Comparison of ENCODE assay signal across 13 cellular contexts in the genomic region with DNA sequence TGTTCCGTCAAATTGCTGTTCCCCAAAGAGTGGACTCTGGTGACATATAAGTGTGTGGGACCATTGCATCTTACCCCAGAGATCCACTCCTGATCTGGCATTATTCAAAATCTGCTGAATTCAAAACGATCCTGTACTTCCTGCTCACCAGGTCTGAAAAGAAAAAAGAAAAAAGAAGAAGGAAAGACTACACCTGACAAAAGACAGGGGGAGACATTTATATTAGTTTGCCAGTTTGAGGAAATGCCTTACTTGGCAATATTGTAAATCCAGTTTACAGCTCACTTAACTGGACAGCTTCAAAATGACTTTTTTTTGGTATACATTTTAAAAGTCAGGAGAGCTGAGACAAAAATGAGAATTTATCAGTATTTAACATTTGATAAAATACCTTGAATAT. TPM values are rescaled to one million over a fixed set of nuclear protein-coding genes. Genes with fewer than 3 reads are reported as not detected.
A peak's percentile ranks its signal among the peaks of the same experiment; 100 is the strongest.
DNase-seq lines count a peak whose midpoint lies in the region; FAIRE-seq and TF ChIP-seq lines count a peak whose summit lies in the region.
"Had no signal": no experiment of that assay in that cellular context is flagged by ENCODE, and none has a peak within 500 bp of the region (broad histone marks: within the 10 kb centered on the region; RNA-seq: fewer than 3 reads in every experiment).

No MANE protein-coding gene starts in this region.

- FAIRE-seq in astrocyte (lab: Jason Lieb, UNC) = no peak

- intact Hi-C loops in dorsolateral prefrontal cortex (cut with DNase I) = loop anchor here in 1 of 2 donors (10.0 kb wide), 2 partner anchors 53 to 783 kb away; no protein-coding TSS in a partner anchor
- intact Hi-C loops in Caco-2 (cut with micrococcal nuclease; ENCODE audit: unreplicated experiment) = no loop called here
- intact Hi-C loops in ascending aorta (cut with DNase I) = no loop called here

- H3K36me3 Mint-ChIP-seq in astrocyte (ENCODE audit: low read depth, unreplicated experiment) = no peaks in the 10 kb centered on the region
- no peaks in the 10 kb centered on the region for H3K36me3 Mint-ChIP-seq in Caco-2 (ENCODE audit: insufficient read depth, unreplicated experiment)

- H3K27ac ChIP-seq in astrocyte (ENCODE audit: low read depth, low read length) (no peak overlapping the region), dorsolateral prefrontal cortex (no peak overlapping the region), ascending aorta (no peak overlapping the region)
- H3K27ac ChIP-seq: ovary, upper lobe of right lung had no signal

- DNase-seq in NCI-H2196 (lab: John Stamatoyannopoulos, UW; ENCODE audit: unreplicated experiment) (peak; percentile 18), NCI-H2196 treated with DMSO at 0.1 percent for 48 hours (lab: John Stamatoyannopoulos, UW; ENCODE audit: unreplicated experiment) (no peak), Kasumi-1 (lab: John Stamatoyannopoulos, UW) (peak; percentile 35 to 48), astrocyte (ENCODE audit: low read depth) (no peak), renal cortical epithelial cell (ENCODE audit: low read depth) (peak; percentile 54), dorsolateral prefrontal cortex (no peak), Caco-2 (no peak), ascending aorta (ENCODE audit: low spot score in 2 of 2) (no peak)
- DNase-seq: effector memory CD8-positive, alpha-beta T cell; GOT3; NCI-H2227 treated with DMSO at 0.1 percent for 48 hours; ovary; upper lobe of right lung had no signal

- no peak overlapping the region for H2AFZ ChIP-seq in astrocyte (ENCODE audit: low read depth, low read length)

- H3K27me3 ChIP-seq in astrocyte (ENCODE audit: insufficient read depth, low read length) (peaks cover 6% of the 10 kb centered on the region), dorsolateral prefrontal cortex (no peaks in the 10 kb centered on the region), Caco-2 (replicated peaks; ENCODE audit: control insufficient read depth, insufficient read depth, low read length) (no peaks in the 10 kb centered on the region), ascending aorta (no peaks in the 10 kb centered on the region)
- H3K27me3 ChIP-seq: ovary, upper lobe of right lung had no signal

- H3K4me1 ChIP-seq in astrocyte (ENCODE audit: insufficient read depth, low read length) (no peaks in the 10 kb centered on the region), Caco-2 (peaks cover 17% of the 10 kb centered on the region), ascending aorta (no peaks in the 10 kb centered on the region)
- H3K4me1 ChIP-seq: upper lobe of right lung had no signal

- no peak overlapping the region for H3K27ac Mint-ChIP-seq in astrocyte (ENCODE audit: unreplicated experiment)
- H3K27ac Mint-ChIP-seq in Caco-2 (ENCODE audit: unreplicated experiment) = no peak overlapping the region
- H3K27ac Mint-ChIP-seq: effector memory CD8-positive, alpha-beta T cell had no signal

- CTCF ChIA-PET in Caco-2 (lab: Charles Lee) = interaction anchor here (0.6 to 1.4 kb wide), 2 partner anchors 11 to 118 kb away, joined by 3 read pairs; no protein-coding TSS in a partner anchor

- no TSS peak for BruUV-seq in Caco-2 (replicated peaks; lab: Mats Ljungman, UMichigan)

- H3K9ac ChIP-seq in astrocyte (ENCODE audit: low read length) = no peak overlapping the region

- no peak overlapping the region for H3K4me3 Mint-ChIP-seq in astrocyte (ENCODE audit: unreplicated experiment)
- H3K4me3 Mint-ChIP-seq in Caco-2 (ENCODE audit: unreplicated experiment) = no peak overlapping the region
- H3K4me3 Mint-ChIP-seq: effector memory CD8-positive, alpha-beta T cell had no signal

- H3K79me2 ChIP-seq in astrocyte (ENCODE audit: insufficient read depth, low read length) = no peaks in the 10 kb centered on the region

- no peak overlapping the region for H3K4me3 ChIP-seq in astrocyte (ENCODE audit: insufficient read depth, low read depth, low read length)
- H3K4me3 ChIP-seq in dorsolateral prefrontal cortex = no peak overlapping the region
- no peak overlapping the region for H3K4me3 ChIP-seq in Caco-2 (ENCODE audit: low read depth, low read length)
- H3K4me3 ChIP-seq in ascending aorta = no peak overlapping the region
- H3K4me3 ChIP-seq: ovary, upper lobe of right lung had no signal

- H3K27me3 Mint-ChIP-seq in astrocyte (ENCODE audit: low read depth, unreplicated experiment) (peaks cover 4% of the 10 kb centered on the region), Caco-2 (ENCODE audit: insufficient read depth, unreplicated experiment) (no peaks in the 10 kb centered on the region)

- H3K4me1 Mint-ChIP-seq in astrocyte (ENCODE audit: low read depth, unreplicated experiment) (peaks cover 5% of the 10 kb centered on the region), Caco-2 (ENCODE audit: low read depth, unreplicated experiment) (peaks cover 28% of the 10 kb centered on the region)

- H3K9me3 Mint-ChIP-seq in astrocyte (ENCODE audit: unreplicated experiment) (no peaks in the 10 kb centered on the region), Caco-2 (ENCODE audit: unreplicated experiment) (no peaks in the 10 kb centered on the region)
- H3K9me3 Mint-ChIP-seq: effector memory CD8-positive, alpha-beta T cell had no signal

- H4K20me1 ChIP-seq in astrocyte (ENCODE audit: insufficient read depth, low read length) = no peaks in the 10 kb centered on the region

- H3K36me3 ChIP-seq in astrocyte (ENCODE audit: insufficient read depth, low read length) = no peaks in the 10 kb centered on the region
- no peaks in the 10 kb centered on the region for H3K36me3 ChIP-seq in Caco-2 (ENCODE audit: control insufficient read depth, insufficient read depth, low read length)
- no peaks in the 10 kb centered on the region for H3K36me3 ChIP-seq in ascending aorta
- H3K36me3 ChIP-seq: ovary, upper lobe of right lung had no signal

- POLR2A ChIA-PET in Caco-2 (lab: Charles Lee) = no interaction called here

- H3K4me2 ChIP-seq in astrocyte (ENCODE audit: low read length) = no peak overlapping the region

- no peaks in the 10 kb centered on the region for H3K9me3 ChIP-seq in astrocyte (ENCODE audit: insufficient read depth, low read depth, low read length)
- H3K9me3 ChIP-seq in Caco-2 = no peaks in the 10 kb centered on the region
- H3K9me3 ChIP-seq in ascending aorta = no peaks in the 10 kb centered on the region
- H3K9me3 ChIP-seq: ovary, upper lobe of right lung had no signal

- TF ChIP-seq CTCF in astrocyte (IDR thresholded peaks at IDR 0.05; ENCODE audit: insufficient read depth, low read depth, low read length) (peak; percentile 12), dorsolateral prefrontal cortex (IDR thresholded peaks at IDR 0.05 in 54 of 56, conservative IDR thresholded peaks at IDR 0.05 in 2 of 56; ENCODE audit: low read depth in 1 of 56, partially characterized antibody in 56 of 56) (peak in 7 of 56 donors; percentile 5 to 20 (median 10)), Caco-2 (IDR thresholded peaks at IDR 0.05; ENCODE audit: insufficient read depth in 1 of 2, low read depth in 1 of 2, low read length in 1 of 2, severe bottlenecking in 1 of 2, unreplicated experiment in 1 of 2) (peak in 1 of 2 experiments; percentile 21), ascending aorta (IDR thresholded peaks at IDR 0.05) (peak in 1 of 3 experiments; percentile 10)

RNA-seq across cellular contexts. Expression of gene GRHPR, which starts 15.0 kb away (rescaled TPM):
- total RNA-seq in astrocyte (82.1 and 88.1 TPM in 2 replicates), renal cortical epithelial cell (152 and 169 TPM in 2 replicates), dorsolateral prefrontal cortex (100 to 1,000 TPM in 67 of 120 experiments, 10 to 100 TPM in 53; 73.4 to 172 (median 102) TPM), Caco-2 (2022) (76.9 and 82.5 TPM in 2 replicates), ascending aorta (131 TPM)

RNA-seq across cellular contexts. Expression of gene ZBTB5, which starts 57.8 kb away (rescaled TPM):
- 11.3 and 12.3 TPM in 2 replicates for total RNA-seq in astrocyte
- total RNA-seq in renal cortical epithelial cell = 8.3 and 21.3 TPM in 2 replicates
- 10 to 100 TPM in 57 of 120 experiments, 1 to 10 TPM in 63; 6.8 to 16.0 (median 10.0) TPM for total RNA-seq in dorsolateral prefrontal cortex
- total RNA-seq in Caco-2 (2022) = 12.5 and 13.2 TPM in 2 replicates
- total RNA-seq in ascending aorta = 3.4 TPM

Comparison
In these comparisons a context has a peak if more than half of its experiments do, and no peak if none do; other contexts are left out.
1. DNase-seq: peak in NCI-H2196 (single experiment), Kasumi-1 (2 of 2) and renal cortical epithelial cell (single experiment); none in NCI-H2196 treated with DMSO at 0.1 percent for 48 hours (single experiment), astrocyte (single experiment), dorsolateral prefrontal cortex (0 of 10), Caco-2 (0 of 2) and ascending aorta (0 of 2).